8 cellular contexts compared by ENCODE assay signal in genomic region chr19:10107254-10107653, GRCh38. TPM values are rescaled to one million over a fixed set of nuclear protein-coding genes. Genes with fewer than 3 reads are reported as not detected.
DNase-seq lines count a peak whose midpoint lies in the region; ATAC-seq and TF ChIP-seq lines count a peak whose summit lies in the region.

No MANE protein-coding gene starts in this region.

- intact Hi-C loops in heart left ventricle (cut with DNase I) = loop anchor here in 1 of 10 donors (5.0 kb wide), 2 partner anchors 145 to 590 kb away; partner anchors contain the start of gene MRPL4
- intact Hi-C loops in Right ventricle myocardium superior (cut with DNase I) = no loop called here
- intact Hi-C loops in lower lobe of right lung (cut with DNase I) = no loop called here
- intact Hi-C loops in upper lobe of right lung (cut with DNase I) = loop anchor here (10.0 kb wide), 1 partner anchor 182 kb away; no protein-coding TSS in a partner anchor

- ATAC-seq in heart left ventricle = no peak
- no peak for ATAC-seq in Right ventricle myocardium superior (ENCODE audit: poor library complexity)
- no peak for ATAC-seq in lower lobe of right lung
- no peak for ATAC-seq in upper lobe of right lung
- no peak for ATAC-seq in HG03095 (IDR thresholded peaks at IDR 0.05; ENCODE audit: unreplicated experiment)

- in situ Hi-C loops in astrocyte of the spinal cord (cut with HindIII; ENCODE audit: low sequenced_read_pairs) = no loop called here

- TF ChIP-seq CTCF in heart left ventricle (IDR thresholded peaks at IDR 0.05) (no peak), astrocyte of the spinal cord (IDR thresholded peaks at IDR 0.05; ENCODE audit: low read depth, low read length) (no peak), lower lobe of right lung (IDR thresholded peaks at IDR 0.05) (no peak), upper lobe of right lung (IDR thresholded peaks at IDR 0.05) (no peak)

- H3K4me1 ChIP-seq in heart left ventricle = peaks cover 0 to 55% (median 13%) of the 10 kb centered on the region in 12 donors
- peaks cover 25% of the 10 kb centered on the region for H3K4me1 ChIP-seq in lower lobe of right lung
- H3K4me1 ChIP-seq in upper lobe of right lung = peaks cover 25% of the 10 kb centered on the region

- H3K4me3 ChIP-seq in heart left ventricle (peak overlapping the region in 10 of 12 donors; percentile 75 to 96 (median 87)), astrocyte of the spinal cord (ENCODE audit: low read depth, low read length) (peak overlapping the region; percentile 91), lower lobe of right lung (peak overlapping the region; percentile 97), upper lobe of right lung (peak overlapping the region; percentile 94)

- TF ChIP-seq POLR2A in heart left ventricle (IDR thresholded peaks at IDR 0.05) = no peak

- H3K9me3 ChIP-seq in heart left ventricle (no peaks in the 10 kb centered on the region), lower lobe of right lung (no peaks in the 10 kb centered on the region), upper lobe of right lung (no peaks in the 10 kb centered on the region)

- WGBS in heart left ventricle, 4 donors = 74 to 83% (median 77%) methylated on average over 10 of the region's 10 CpGs

- peak overlapping the region in 3 of 12 donors; percentile 84 to 88 (median 85) for H3K27ac ChIP-seq in heart left ventricle
- H3K27ac ChIP-seq in lower lobe of right lung = no peak overlapping the region
- no peak overlapping the region for H3K27ac ChIP-seq in upper lobe of right lung

- peaks cover 7 to 46% (median 42%) of the 10 kb centered on the region in 9 donors for H3K36me3 ChIP-seq in heart left ventricle
- H3K36me3 ChIP-seq in lower lobe of right lung = peaks cover 43% of the 10 kb centered on the region
- H3K36me3 ChIP-seq in upper lobe of right lung = peaks cover 42% of the 10 kb centered on the region

- DNase-seq in heart left ventricle (no peak), Right ventricle myocardium superior (no peak), astrocyte of the spinal cord (ENCODE audit: low read depth, low spot score) (no peak), lower lobe of right lung (no peak), upper lobe of right lung (no peak), NCI-H1092 (lab: John Stamatoyannopoulos, UW) (no peak), kidney tubule cell (ENCODE audit: low spot score) (no peak)

- H3K27me3 ChIP-seq in heart left ventricle (no peaks in the 10 kb centered on the region), lower lobe of right lung (ENCODE audit: low read depth) (no peaks in the 10 kb centered on the region), upper lobe of right lung (no peaks in the 10 kb centered on the region)

RNA-seq across cellular contexts. Expression of gene PPAN, which starts 1.1 kb away (rescaled TPM):
- total RNA-seq in heart left ventricle = 10 to 100 TPM; 16.3 to 24.9 (median 19.0) TPM
- 10 to 100 TPM; 34.4 to 41.4 TPM for polyA plus RNA-seq in heart left ventricle
- 20.0 TPM for total RNA-seq in Right ventricle myocardium superior
- 30.8 TPM for total RNA-seq in lower lobe of right lung
- 35.2 TPM for total RNA-seq in upper lobe of right lung

RNA-seq across cellular contexts. Expression of gene P2RY11, which starts 4.2 kb away (rescaled TPM):
- total RNA-seq in heart left ventricle (10 to 100 TPM in 1 of 9 donors, 1 to 10 TPM in 8; 3.1 to 11.7 (median 6.3) TPM), Right ventricle myocardium superior (4.9 TPM), lower lobe of right lung (15.6 TPM), upper lobe of right lung (13.5 TPM)
- polyA plus RNA-seq in heart left ventricle = 1 to 10 TPM; 3.6 to 5.2 TPM

RNA-seq across cellular contexts. Expression of gene ANGPTL6, which starts 4.8 kb away (rescaled TPM):
- total RNA-seq in heart left ventricle (under 1 TPM in 1 of 9 donors, not detected in 8; 0.43 TPM), Right ventricle myocardium superior (not detected), lower lobe of right lung (0.44 TPM), upper lobe of right lung (0.23 TPM)
- polyA plus RNA-seq in heart left ventricle = under 1 TPM in 1 of 2 donors, not detected in 1; 0.19 TPM

RNA-seq across cellular contexts. Expression of gene EIF3G, which starts 12.4 kb away (rescaled TPM):
- total RNA-seq in heart left ventricle (100 to 1,000 TPM; 148 to 302 (median 179) TPM), Right ventricle myocardium superior (153 TPM), lower lobe of right lung (158 TPM), upper lobe of right lung (175 TPM)
- polyA plus RNA-seq in heart left ventricle = 100 to 1,000 TPM; 124 to 233 TPM

RNA-seq across cellular contexts. Expression of gene SHFL, which starts 21.1 kb away (rescaled TPM):
- 10 to 100 TPM in 4 of 9 donors, 1 to 10 TPM in 5; 6.3 to 29.0 (median 8.7) TPM for total RNA-seq in heart left ventricle
- polyA plus RNA-seq in heart left ventricle = 10 to 100 TPM in 1 of 2 donors, 1 to 10 TPM in 1; 7.7 to 13.0 TPM
- total RNA-seq in Right ventricle myocardium superior = 8.5 TPM
- 43.4 TPM for total RNA-seq in lower lobe of right lung
- 52.0 TPM for total RNA-seq in upper lobe of right lung
